1 cellular context compared by ENCODE assay signal in the genomic region with DNA sequence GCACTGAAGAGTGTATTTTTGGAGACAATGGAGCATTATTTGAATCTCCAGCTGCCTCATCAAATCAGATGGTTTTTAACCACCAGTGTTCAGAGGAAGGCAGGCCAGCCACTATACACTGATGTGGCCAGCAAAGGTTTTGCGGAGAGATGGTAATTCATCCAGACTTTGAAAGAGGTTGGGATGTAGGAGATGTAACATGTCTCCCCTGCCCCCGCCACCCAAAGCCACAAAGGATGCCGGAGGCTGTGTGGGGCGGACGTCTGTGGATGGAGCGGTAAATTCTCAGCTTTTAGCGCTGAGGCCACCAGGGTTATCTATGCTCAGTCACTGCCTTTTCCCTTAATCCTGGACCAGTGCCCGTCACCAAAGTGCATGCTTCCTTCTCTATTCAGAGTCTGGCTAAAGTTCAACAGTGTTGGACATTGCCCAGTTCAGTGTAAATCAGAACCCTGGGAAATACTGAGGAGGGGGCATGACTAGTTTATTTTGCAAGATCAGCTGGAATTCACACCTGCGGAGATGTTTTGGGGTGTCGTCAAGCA.
TF ChIP-seq lines count a peak whose summit lies in the region.

No MANE protein-coding gene starts in this region.

TF ChIP-seq in HepG2, 621 proteins besides CTCF, POLR2A, EP300 and RAD21 (continued from another document and continues in another):
- TF ChIP-seq, protein P1, sequence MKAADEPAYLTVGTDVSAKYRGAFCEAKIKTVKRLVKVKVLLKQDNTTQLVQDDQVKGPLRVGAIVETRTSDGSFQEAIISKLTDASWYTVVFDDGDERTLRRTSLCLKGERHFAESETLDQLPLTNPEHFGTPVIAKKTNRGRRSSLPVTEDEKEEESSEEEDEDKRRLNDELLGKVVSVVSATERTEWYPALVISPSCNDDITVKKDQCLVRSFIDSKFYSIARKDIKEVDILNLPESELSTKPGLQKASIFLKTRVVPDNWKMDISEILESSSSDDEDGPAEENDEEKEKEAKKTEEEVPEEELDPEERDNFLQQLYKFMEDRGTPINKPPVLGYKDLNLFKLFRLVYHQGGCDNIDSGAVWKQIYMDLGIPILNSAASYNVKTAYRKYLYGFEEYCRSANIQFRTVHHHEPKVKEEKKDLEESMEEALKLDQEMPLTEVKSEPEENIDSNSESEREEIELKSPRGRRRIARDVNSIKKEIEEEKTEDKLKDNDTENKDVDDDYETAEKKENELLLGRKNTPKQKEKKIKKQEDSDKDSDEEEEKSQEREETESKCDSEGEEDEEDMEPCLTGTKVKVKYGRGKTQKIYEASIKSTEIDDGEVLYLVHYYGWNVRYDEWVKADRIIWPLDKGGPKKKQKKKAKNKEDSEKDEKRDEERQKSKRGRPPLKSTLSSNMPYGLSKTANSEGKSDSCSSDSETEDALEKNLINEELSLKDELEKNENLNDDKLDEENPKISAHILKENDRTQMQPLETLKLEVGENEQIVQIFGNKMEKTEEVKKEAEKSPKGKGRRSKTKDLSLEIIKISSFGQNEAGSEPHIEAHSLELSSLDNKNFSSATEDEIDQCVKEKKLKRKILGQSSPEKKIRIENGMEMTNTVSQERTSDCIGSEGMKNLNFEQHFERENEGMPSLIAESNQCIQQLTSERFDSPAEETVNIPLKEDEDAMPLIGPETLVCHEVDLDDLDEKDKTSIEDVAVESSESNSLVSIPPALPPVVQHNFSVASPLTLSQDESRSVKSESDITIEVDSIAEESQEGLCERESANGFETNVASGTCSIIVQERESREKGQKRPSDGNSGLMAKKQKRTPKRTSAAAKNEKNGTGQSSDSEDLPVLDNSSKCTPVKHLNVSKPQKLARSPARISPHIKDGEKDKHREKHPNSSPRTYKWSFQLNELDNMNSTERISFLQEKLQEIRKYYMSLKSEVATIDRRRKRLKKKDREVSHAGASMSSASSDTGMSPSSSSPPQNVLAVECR (CRISPR knock-in tag; IDR thresholded peaks at IDR 0.05; ENCODE audit: borderline replicate concordance) = peak; percentile 53; the same call in 1 of the 2 replicates
- TF ChIP-seq ATF7 (IDR thresholded peaks at IDR 0.05) (no peak), ATF7 (CRISPR knock-in tag; IDR thresholded peaks at IDR 0.05) (no peak), HNF4G (IDR thresholded peaks at IDR 0.05; ENCODE audit: borderline replicate concordance, low read depth, low read length) (peak; percentile 70), HNF4G (CRISPR knock-in tag; IDR thresholded peaks at IDR 0.05; ENCODE audit: borderline replicate concordance, low read depth) (no peak), KMT2A (CRISPR knock-in tag; IDR thresholded peaks at IDR 0.05) (no peak), SALL1 (CRISPR knock-in tag; IDR thresholded peaks at IDR 0.05) (0 out of 2 replicates have a peak, but pooled peaks have one; percentile 20), TCF7 (IDR thresholded peaks at IDR 0.05; ENCODE audit: low read depth) (no peak), SRF (IDR thresholded peaks at IDR 0.05; ENCODE audit: low read depth, low read length) (no peak), BRD4 (CRISPR knock-in tag; IDR thresholded peaks at IDR 0.05) (no peak), MAFK (conservative IDR thresholded peaks at IDR 0.05 in 1 of 2, IDR thresholded peaks at IDR 0.05 in 1 of 2; ENCODE audit: low read length in 2 of 2) (peak; percentile 91 to 92), ZBTB3 (CRISPR knock-in tag; IDR thresholded peaks at IDR 0.05; ENCODE audit: borderline replicate concordance, low read depth) (no peak), YEATS2 (CRISPR knock-in tag; IDR thresholded peaks at IDR 0.05; ENCODE audit: borderline replicate concordance) (no peak), ZNF562 (CRISPR knock-in tag; IDR thresholded peaks at IDR 0.05; ENCODE audit: borderline replicate concordance) (no peak), NFIB (CRISPR knock-in tag; IDR thresholded peaks at IDR 0.05; ENCODE audit: borderline replicate concordance) (no peak), ZZZ3 (CRISPR knock-in tag; IDR thresholded peaks at IDR 0.05; ENCODE audit: borderline replicate concordance) (no peak), ZNF891 (CRISPR knock-in tag; IDR thresholded peaks at IDR 0.05) (no peak), CREB1 (IDR thresholded peaks at IDR 0.05) (no peak), CREB1 (CRISPR knock-in tag; IDR thresholded peaks at IDR 0.05) (no peak), STAG1 (CRISPR knock-in tag; IDR thresholded peaks at IDR 0.05) (no peak), REXO4 (CRISPR knock-in tag; IDR thresholded peaks at IDR 0.05; ENCODE audit: borderline replicate concordance) (no peak), ATAD3A (CRISPR knock-in tag; IDR thresholded peaks at IDR 0.05) (no peak), ZNF256 (CRISPR knock-in tag; conservative IDR thresholded peaks at IDR 0.05) (no peak), GMEB2 (CRISPR knock-in tag; IDR thresholded peaks at IDR 0.05; ENCODE audit: low read depth) (no peak), MXI1 (IDR thresholded peaks at IDR 0.05; ENCODE audit: borderline replicate concordance, low read depth, low read length) (no peak), MXD4 (CRISPR knock-in tag; IDR thresholded peaks at IDR 0.05) (no peak), NR3C1 (CRISPR knock-in tag; IDR thresholded peaks at IDR 0.05) (no peak), KLF6 (CRISPR knock-in tag; IDR thresholded peaks at IDR 0.05) (no peak), HNF4A (CRISPR knock-in tag; IDR thresholded peaks at IDR 0.05) (peak; percentile 83), HDAC1 (CRISPR knock-in tag; IDR thresholded peaks at IDR 0.05) (peak; percentile 25; the same call in 1 of the 2 replicates), GTF3A (CRISPR knock-in tag; conservative IDR thresholded peaks at IDR 0.05) (no peak), LCORL (IDR thresholded peaks at IDR 0.05) (no peak), LCORL (CRISPR knock-in tag; IDR thresholded peaks at IDR 0.05) (peak; percentile 71), ETV6 (CRISPR knock-in tag; conservative IDR thresholded peaks at IDR 0.05) (no peak), ZFP1 (CRISPR knock-in tag; IDR thresholded peaks at IDR 0.05) (no peak), PAF1 (CRISPR knock-in tag; IDR thresholded peaks at IDR 0.05) (no peak), ZBTB33 (CRISPR knock-in tag; IDR thresholded peaks at IDR 0.05) (peak; percentile 56; the same call in 1 of the 2 replicates), SKI (IDR thresholded peaks at IDR 0.05; ENCODE audit: partially characterized antibody) (no peak), KLF9 (CRISPR knock-in tag; IDR thresholded peaks at IDR 0.05; ENCODE audit: low read depth) (no peak), YEATS4 (CRISPR knock-in tag; IDR thresholded peaks at IDR 0.05; ENCODE audit: borderline replicate concordance) (no peak), FOXC1 (CRISPR knock-in tag; IDR thresholded peaks at IDR 0.05; ENCODE audit: borderline replicate concordance) (0 out of 2 replicates have a peak, but pooled peaks have one; percentile 15), ZNF547 (CRISPR knock-in tag; IDR thresholded peaks at IDR 0.05) (no peak), CREM (IDR thresholded peaks at IDR 0.05) (no peak), CREM (CRISPR knock-in tag; IDR thresholded peaks at IDR 0.05) (no peak), ELF3 (CRISPR knock-in tag; IDR thresholded peaks at IDR 0.05) (no peak), ZSCAN30 (CRISPR knock-in tag; IDR thresholded peaks at IDR 0.05) (no peak), MBNL3 (CRISPR knock-in tag; conservative IDR thresholded peaks at IDR 0.05) (no peak)
- TF ChIP-seq, protein P2, sequence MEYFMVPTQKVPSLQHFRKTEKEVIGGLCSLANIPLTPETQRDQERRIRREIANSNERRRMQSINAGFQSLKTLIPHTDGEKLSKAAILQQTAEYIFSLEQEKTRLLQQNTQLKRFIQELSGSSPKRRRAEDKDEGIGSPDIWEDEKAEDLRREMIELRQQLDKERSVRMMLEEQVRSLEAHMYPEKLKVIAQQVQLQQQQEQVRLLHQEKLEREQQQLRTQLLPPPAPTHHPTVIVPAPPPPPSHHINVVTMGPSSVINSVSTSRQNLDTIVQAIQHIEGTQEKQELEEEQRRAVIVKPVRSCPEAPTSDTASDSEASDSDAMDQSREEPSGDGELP (IDR thresholded peaks at IDR 0.05; ENCODE audit: borderline replicate concordance, low read depth) = 0 out of 2 replicates have a peak, but pooled peaks have one; percentile 39
- TF ChIP-seq, protein P3, sequence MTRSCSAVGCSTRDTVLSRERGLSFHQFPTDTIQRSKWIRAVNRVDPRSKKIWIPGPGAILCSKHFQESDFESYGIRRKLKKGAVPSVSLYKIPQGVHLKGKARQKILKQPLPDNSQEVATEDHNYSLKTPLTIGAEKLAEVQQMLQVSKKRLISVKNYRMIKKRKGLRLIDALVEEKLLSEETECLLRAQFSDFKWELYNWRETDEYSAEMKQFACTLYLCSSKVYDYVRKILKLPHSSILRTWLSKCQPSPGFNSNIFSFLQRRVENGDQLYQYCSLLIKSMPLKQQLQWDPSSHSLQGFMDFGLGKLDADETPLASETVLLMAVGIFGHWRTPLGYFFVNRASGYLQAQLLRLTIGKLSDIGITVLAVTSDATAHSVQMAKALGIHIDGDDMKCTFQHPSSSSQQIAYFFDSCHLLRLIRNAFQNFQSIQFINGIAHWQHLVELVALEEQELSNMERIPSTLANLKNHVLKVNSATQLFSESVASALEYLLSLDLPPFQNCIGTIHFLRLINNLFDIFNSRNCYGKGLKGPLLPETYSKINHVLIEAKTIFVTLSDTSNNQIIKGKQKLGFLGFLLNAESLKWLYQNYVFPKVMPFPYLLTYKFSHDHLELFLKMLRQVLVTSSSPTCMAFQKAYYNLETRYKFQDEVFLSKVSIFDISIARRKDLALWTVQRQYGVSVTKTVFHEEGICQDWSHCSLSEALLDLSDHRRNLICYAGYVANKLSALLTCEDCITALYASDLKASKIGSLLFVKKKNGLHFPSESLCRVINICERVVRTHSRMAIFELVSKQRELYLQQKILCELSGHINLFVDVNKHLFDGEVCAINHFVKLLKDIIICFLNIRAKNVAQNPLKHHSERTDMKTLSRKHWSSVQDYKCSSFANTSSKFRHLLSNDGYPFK (CRISPR knock-in tag; IDR thresholded peaks at IDR 0.05; ENCODE audit: borderline replicate concordance) = no peak
- TF ChIP-seq, protein P4, sequence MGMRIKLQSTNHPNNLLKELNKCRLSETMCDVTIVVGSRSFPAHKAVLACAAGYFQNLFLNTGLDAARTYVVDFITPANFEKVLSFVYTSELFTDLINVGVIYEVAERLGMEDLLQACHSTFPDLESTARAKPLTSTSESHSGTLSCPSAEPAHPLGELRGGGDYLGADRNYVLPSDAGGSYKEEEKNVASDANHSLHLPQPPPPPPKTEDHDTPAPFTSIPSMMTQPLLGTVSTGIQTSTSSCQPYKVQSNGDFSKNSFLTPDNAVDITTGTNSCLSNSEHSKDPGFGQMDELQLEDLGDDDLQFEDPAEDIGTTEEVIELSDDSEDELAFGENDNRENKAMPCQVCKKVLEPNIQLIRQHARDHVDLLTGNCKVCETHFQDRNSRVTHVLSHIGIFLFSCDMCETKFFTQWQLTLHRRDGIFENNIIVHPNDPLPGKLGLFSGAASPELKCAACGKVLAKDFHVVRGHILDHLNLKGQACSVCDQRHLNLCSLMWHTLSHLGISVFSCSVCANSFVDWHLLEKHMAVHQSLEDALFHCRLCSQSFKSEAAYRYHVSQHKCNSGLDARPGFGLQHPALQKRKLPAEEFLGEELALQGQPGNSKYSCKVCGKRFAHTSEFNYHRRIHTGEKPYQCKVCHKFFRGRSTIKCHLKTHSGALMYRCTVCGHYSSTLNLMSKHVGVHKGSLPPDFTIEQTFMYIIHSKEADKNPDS (CRISPR knock-in tag; IDR thresholded peaks at IDR 0.05) = no peak
- TF ChIP-seq, protein P5, sequence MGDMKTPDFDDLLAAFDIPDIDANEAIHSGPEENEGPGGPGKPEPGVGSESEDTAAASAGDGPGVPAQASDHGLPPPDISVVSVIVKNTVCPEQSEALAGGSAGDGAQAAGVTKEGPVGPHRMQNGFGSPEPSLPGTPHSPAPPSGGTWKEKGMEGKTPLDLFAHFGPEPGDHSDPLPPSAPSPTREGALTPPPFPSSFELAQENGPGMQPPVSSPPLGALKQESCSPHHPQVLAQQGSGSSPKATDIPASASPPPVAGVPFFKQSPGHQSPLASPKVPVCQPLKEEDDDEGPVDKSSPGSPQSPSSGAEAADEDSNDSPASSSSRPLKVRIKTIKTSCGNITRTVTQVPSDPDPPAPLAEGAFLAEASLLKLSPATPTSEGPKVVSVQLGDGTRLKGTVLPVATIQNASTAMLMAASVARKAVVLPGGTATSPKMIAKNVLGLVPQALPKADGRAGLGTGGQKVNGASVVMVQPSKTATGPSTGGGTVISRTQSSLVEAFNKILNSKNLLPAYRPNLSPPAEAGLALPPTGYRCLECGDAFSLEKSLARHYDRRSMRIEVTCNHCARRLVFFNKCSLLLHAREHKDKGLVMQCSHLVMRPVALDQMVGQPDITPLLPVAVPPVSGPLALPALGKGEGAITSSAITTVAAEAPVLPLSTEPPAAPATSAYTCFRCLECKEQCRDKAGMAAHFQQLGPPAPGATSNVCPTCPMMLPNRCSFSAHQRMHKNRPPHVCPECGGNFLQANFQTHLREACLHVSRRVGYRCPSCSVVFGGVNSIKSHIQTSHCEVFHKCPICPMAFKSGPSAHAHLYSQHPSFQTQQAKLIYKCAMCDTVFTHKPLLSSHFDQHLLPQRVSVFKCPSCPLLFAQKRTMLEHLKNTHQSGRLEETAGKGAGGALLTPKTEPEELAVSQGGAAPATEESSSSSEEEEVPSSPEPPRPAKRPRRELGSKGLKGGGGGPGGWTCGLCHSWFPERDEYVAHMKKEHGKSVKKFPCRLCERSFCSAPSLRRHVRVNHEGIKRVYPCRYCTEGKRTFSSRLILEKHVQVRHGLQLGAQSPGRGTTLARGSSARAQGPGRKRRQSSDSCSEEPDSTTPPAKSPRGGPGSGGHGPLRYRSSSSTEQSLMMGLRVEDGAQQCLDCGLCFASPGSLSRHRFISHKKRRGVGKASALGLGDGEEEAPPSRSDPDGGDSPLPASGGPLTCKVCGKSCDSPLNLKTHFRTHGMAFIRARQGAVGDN (CRISPR knock-in tag; IDR thresholded peaks at IDR 0.05) = 0 out of 2 replicates have a peak, but pooled peaks have one; percentile 16
